Comparison of ENCODE assay signal across 1 cellular context in the genomic region with DNA sequence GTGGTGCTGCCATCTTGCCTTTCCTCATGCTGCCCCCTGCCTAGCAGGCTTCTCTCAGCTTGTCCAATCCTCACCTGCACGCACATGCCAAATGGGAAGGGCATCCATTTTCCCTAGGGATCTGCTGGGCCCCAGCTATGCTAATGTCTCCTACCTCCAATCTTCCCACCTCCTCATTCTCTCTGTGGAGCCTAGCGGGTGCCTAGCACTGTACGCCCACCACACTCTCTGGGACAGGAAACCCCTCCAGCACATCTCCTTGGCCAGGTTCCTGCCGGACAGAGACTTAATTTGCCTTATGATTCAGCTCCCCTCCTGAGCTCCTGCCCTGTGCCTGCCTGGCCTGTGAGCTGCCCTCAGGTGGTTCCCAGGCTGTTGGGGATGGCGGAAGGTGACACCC.
TF ChIP-seq lines count a peak whose summit lies in the region.

No MANE protein-coding gene starts in this region.

TF ChIP-seq in H1, 55 proteins besides CTCF, POLR2A, EP300 and RAD21:
- TF ChIP-seq RBBP5 (IDR thresholded peaks at IDR 0.05; ENCODE audit: borderline replicate concordance, low read depth, low read length) (no peak), RFX5 (IDR thresholded peaks at IDR 0.05; ENCODE audit: borderline replicate concordance, low read depth, low read length) (no peak), CTBP2 (IDR thresholded peaks at IDR 0.05; ENCODE audit: borderline replicate concordance, insufficient read depth, insufficient read length, low read length) (no peak), CEBPB (IDR thresholded peaks at IDR 0.05; ENCODE audit: low read depth, low read length) (no peak), KDM5A (IDR thresholded peaks at IDR 0.05; ENCODE audit: low read length) (no peak), KDM1A (IDR thresholded peaks at IDR 0.05; ENCODE audit: borderline replicate concordance, low read length) (no peak), NRF1 (IDR thresholded peaks at IDR 0.05; ENCODE audit: low read depth, low read length) (no peak), PHF8 (conservative IDR thresholded peaks at IDR 0.05; ENCODE audit: low read depth, low read length) (no peak)
